9 cellular contexts compared by ENCODE assay signal in the genomic region with DNA sequence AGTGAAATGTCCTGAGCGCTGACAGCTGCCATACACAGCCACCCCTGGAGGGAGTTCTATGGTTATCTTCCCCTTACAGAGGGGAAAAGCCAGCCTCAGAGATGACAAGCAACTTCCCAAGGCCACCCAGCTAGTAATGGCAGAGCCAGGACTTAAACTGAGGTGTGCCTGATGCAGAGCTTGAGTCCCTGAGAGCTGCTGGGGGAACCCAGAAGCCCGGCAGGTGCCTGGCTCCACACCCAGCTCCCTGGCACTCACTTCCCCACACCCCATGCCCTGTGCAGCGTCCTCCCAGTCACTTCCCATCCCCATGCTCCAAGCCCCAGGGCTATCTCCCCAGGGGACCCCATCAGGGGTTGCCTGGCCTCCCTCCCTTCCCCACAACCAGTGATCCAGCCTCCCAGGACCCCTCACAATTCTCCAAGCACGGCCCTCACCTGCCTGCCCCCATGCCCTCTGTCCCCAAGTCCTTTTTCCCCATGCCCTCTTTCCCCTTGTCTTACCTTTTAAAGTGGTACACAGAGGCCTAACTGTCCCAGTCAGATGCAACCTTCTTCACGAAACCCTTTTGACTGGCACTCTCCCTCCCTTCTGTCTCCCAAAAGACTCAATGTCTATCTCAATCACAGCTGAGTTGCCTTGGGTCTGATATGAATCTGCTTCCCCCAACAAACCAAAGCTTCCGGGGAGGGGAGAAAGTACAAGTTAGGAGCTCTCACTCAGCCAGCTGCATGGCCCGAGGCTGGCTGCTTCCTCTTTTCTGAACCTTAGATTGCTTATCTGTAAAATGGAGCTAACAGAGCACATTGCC. TPM values are rescaled to one million over a fixed set of nuclear protein-coding genes. Genes with fewer than 3 reads are reported as not detected.
DNase-seq lines count a peak whose midpoint lies in the region; ATAC-seq and TF ChIP-seq lines count a peak whose summit lies in the region.
"Had no signal": no experiment of that assay in that cellular context is flagged by ENCODE, and none has a peak within 500 bp of the region (broad histone marks: within the 10 kb centered on the region; RNA-seq: fewer than 3 reads in every experiment).

No MANE protein-coding gene starts in this region.

- H3K4me1 ChIP-seq in neural progenitor cell: peaks cover 16% of the 10 kb centered on the region
- H3K4me1 ChIP-seq: adrenal gland had no signal

- H3K9ac ChIP-seq in neural progenitor cell: no peak overlapping the region

- H4K20me1 ChIP-seq in neural progenitor cell (ENCODE audit: low read depth): no peaks in the 10 kb centered on the region

- ATAC-seq in GM21447 (IDR thresholded peaks at IDR 0.05; ENCODE audit: unreplicated experiment) (peak; percentile 92), HG03097 (IDR thresholded peaks at IDR 0.05; ENCODE audit: low FRiP score, unreplicated experiment) (no peak)

- no peak for TF ChIP-seq CTCF in GM10266 (IDR thresholded peaks at IDR 0.05; ENCODE audit: control insufficient read depth, insufficient read depth, low read depth, missing control alignments)
- no peak for TF ChIP-seq CTCF in neural progenitor cell (IDR thresholded peaks at IDR 0.05)

- peaks cover 3% of the 10 kb centered on the region for H3K4me1 Mint-ChIP-seq in neural progenitor cell

- no peak overlapping the region for H2AFZ ChIP-seq in neural progenitor cell (replicated peaks)

- H3K9me3 ChIP-seq in neural progenitor cell (ENCODE audit: low read depth): no peaks in the 10 kb centered on the region
- H3K9me3 ChIP-seq: adrenal gland had no signal

- H3K27ac Mint-ChIP-seq in neural progenitor cell: peak overlapping the region; percentile 38

- no peaks in the 10 kb centered on the region for H3K79me2 ChIP-seq in neural progenitor cell (ENCODE audit: low read depth)

- H3K27ac ChIP-seq in neural progenitor cell: no peak overlapping the region
- H3K27ac ChIP-seq: adrenal gland had no signal

- H3K9me3 Mint-ChIP-seq in neural progenitor cell: no peaks in the 10 kb centered on the region

- peaks cover under 1% of the 10 kb centered on the region for H3F3A ChIP-seq in neural progenitor cell (ENCODE audit: low read depth)

- in situ Hi-C loops in KBM-7 (cut with MboI; ENCODE audit: low pct_unique_long_range_greater_than_20kb, low sequenced_read_pairs): no loop called here

- H3K36me3 ChIP-seq in neural progenitor cell (no peaks in the 10 kb centered on the region), H7 (replicated peaks; ENCODE audit: control insufficient read depth, insufficient read depth, low read length) (no peaks in the 10 kb centered on the region)
- H3K36me3 ChIP-seq: adrenal gland had no signal

- DNase-seq in GM10266 (ENCODE audit: extremely low spot score) (peak; percentile 89), KBM-7 (peak; percentile 86), neural progenitor cell (ENCODE audit: low spot score) (no peak), H7 (no peak), dedifferentiated amniotic fluid mesenchymal stem cell (ENCODE audit: extremely low spot score) (no peak)
- DNase-seq in activated CD8-positive, alpha-beta memory T cell treated with anti-CD3 and anti-CD28 coated beads, Interleukin-2, amount 50 U/mL, for 48 hours: peak; percentile 52

- H3K27me3 Mint-ChIP-seq in neural progenitor cell (ENCODE audit: insufficient read depth, low read depth): peaks cover 9% of the 10 kb centered on the region

- no peaks in the 10 kb centered on the region for H3K36me3 Mint-ChIP-seq in neural progenitor cell

- H3K4me3 ChIP-seq in neural progenitor cell (no peak overlapping the region), H7 (ENCODE audit: insufficient read depth, low read depth, low read length) (no peak overlapping the region)
- H3K4me3 ChIP-seq: adrenal gland had no signal

- H3K27me3 ChIP-seq in neural progenitor cell: no peaks in the 10 kb centered on the region
- H3K27me3 ChIP-seq in H7 (ENCODE audit: control insufficient read depth, insufficient read depth, low read length): peaks cover 10% of the 10 kb centered on the region

- no peak overlapping the region for H3K4me2 ChIP-seq in neural progenitor cell

- no peak overlapping the region for H3K4me3 Mint-ChIP-seq in neural progenitor cell

RNA-seq across cellular contexts. Expression of gene LRP8, which starts 39.8 kb away (rescaled TPM):
- total RNA-seq in neural progenitor cell (ENCODE audit: low replicate concordance): 15.6 and 25.7 TPM in 2 replicates
- 144 and 157 TPM in 2 replicates for total RNA-seq in H7 (2014; rRNA removed; shearing (Covaris generic))

Comparison
In these comparisons a context has a peak if more than half of its experiments do, and no peak if none do; other contexts are left out.
1. DNase-seq: peak in GM10266 (single experiment), KBM-7 (single experiment) and activated CD8-positive, alpha-beta memory T cell treated with anti-CD3 and anti-CD28 coated beads, Interleukin-2, amount 50 U/mL, for 48 hours (single experiment); none in neural progenitor cell (single experiment), H7 (single experiment) and dedifferentiated amniotic fluid mesenchymal stem cell (single experiment).